ENCODE assay signal across 2 cellular contexts in genomic region chr11:64341851-64342791, GRCh38.
TF ChIP-seq lines count a peak whose summit lies in the region.

No MANE protein-coding gene starts in this region.

TF ChIP-seq in IMR-90, 13 proteins besides CTCF, POLR2A, EP300 and RAD21:
- TF ChIP-seq MAZ (IDR thresholded peaks at IDR 0.05; ENCODE audit: borderline replicate concordance, low read depth, low read length) (peak; percentile 68; the same call in 1 of the 2 replicates), NFE2L2 (IDR thresholded peaks at IDR 0.05; ENCODE audit: low read depth, low read length) (no peak), MXI1 (IDR thresholded peaks at IDR 0.05; ENCODE audit: borderline replicate concordance, low read depth, low read length) (no peak), SMC3 (IDR thresholded peaks at IDR 0.05; ENCODE audit: low read depth, low read length) (peak; percentile 21; the same call in 1 of the 2 replicates), FOS (IDR thresholded peaks at IDR 0.05; ENCODE audit: low read depth, low read length) (no peak), USF2 (IDR thresholded peaks at IDR 0.05; ENCODE audit: low read depth, low read length) (no peak)

TF ChIP-seq in neural cell, 6 proteins besides CTCF, POLR2A, EP300 and RAD21:
- TF ChIP-seq REST (IDR thresholded peaks at IDR 0.05; ENCODE audit: borderline replicate concordance) (no peak), SMC3 (conservative IDR thresholded peaks at IDR 0.05; ENCODE audit: poor library complexity) (no peak), POLR2AphosphoS5 (IDR thresholded peaks at IDR 0.05) (no peak), TAF1 (IDR thresholded peaks at IDR 0.05; ENCODE audit: low read depth) (no peak), MXI1 (conservative IDR thresholded peaks at IDR 0.05; ENCODE audit: poor library complexity, severe bottlenecking) (no peak), EZH2 (IDR thresholded peaks at IDR 0.05; ENCODE audit: borderline replicate concordance, insufficient read depth, low read length, poor library complexity, severe bottlenecking) (no peak)
